9 cellular contexts compared by ENCODE assay signal in the genomic region with DNA sequence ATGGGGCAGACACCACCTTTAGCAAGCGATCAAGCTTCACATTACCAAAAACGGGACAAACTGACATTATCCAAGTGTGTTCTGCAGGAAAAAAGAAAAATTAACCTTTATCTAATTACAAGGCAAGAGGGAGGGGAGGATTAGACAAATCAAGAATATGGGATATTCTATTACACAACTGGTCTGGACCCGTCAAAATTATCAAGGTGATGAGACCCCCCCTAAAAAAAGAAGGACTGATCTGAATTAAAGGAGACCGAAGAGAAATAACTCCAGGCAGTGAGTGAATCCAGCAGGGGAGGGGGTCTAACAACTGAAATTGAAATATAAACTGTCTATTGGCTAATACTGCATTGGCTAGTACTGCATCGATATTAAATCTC. TPM values are rescaled to one million over a fixed set of nuclear protein-coding genes. Genes with fewer than 3 reads are reported as not detected.
DNase-seq lines count a peak whose midpoint lies in the region; ATAC-seq, FAIRE-seq and TF ChIP-seq lines count a peak whose summit lies in the region.
"Had no signal": no experiment of that assay in that cellular context is flagged by ENCODE, and none has a peak within 500 bp of the region (broad histone marks: within the 10 kb centered on the region; RNA-seq: fewer than 3 reads in every experiment).

No MANE protein-coding gene starts in this region.

- no peak for TF ChIP-seq CTCF in adrenal gland (IDR thresholded peaks at IDR 0.05)
- no peak for TF ChIP-seq CTCF in HepG2 (CRISPR knock-in tag; IDR thresholded peaks at IDR 0.05)

- H3K36me3 ChIP-seq in adrenal gland (replicated peaks in 1 of 2) (peaks cover 0 to 11% of the 10 kb centered on the region in 2 donors), HepG2 (replicated peaks in 1 of 2; ENCODE audit: control insufficient read depth in 1 of 2, insufficient read depth in 2 of 2, low read length in 2 of 2) (peaks cover 3 to 10% of the 10 kb centered on the region in 2 experiments), thymus (ENCODE audit: control insufficient read depth, insufficient read depth) (peaks cover 12% of the 10 kb centered on the region)

- H3K79me2 ChIP-seq in HepG2 (ENCODE audit: insufficient read depth, low read length), result no peaks in the 10 kb centered on the region

- H3K4me3 Mint-ChIP-seq in activated CD4-positive, alpha-beta T cell treated with anti-CD3 and anti-CD28 coated beads, Interleukin-2, amount 10 ng/mL, durations not matched to agents 7 days and 5 days, result peak overlapping the region; percentile 81

- no peak for DNase-seq in activated CD4-positive, alpha-beta T cell treated with anti-CD3 and anti-CD28 coated beads, Interleukin-2, amount 10 ng/mL, durations not matched to agents 7 days and 5 days
- DNase-seq in activated CD4-positive, alpha-beta T cell treated with anti-CD3 and anti-CD28 coated beads for 4 hours, result no peak
- DNase-seq in adrenal gland (peak in 2 of 7 donors; percentile 11 to 12), HepG2 (ENCODE audit: low spot score) (no peak), epidermal melanocyte (ENCODE audit: insufficient read length, low spot score) (no peak)
- DNase-seq in activated CD4-positive, alpha-beta T cell treated with anti-CD3 and anti-CD28 coated beads, Interleukin-2, amount 50 U/mL, for 4 hours, result no peak

- H3K4me2 ChIP-seq in HepG2 (ENCODE audit: low read depth, low read length), result peak overlapping the region; percentile 89

- in situ Hi-C loops in HepG2 (cut with HindIII; ENCODE audit: extremely low pct_ligation_motif_present, low pct_unique_long_range_greater_than_20kb), result loop anchor here (5.0 kb wide), 1 partner anchor 179 kb away; no protein-coding TSS in a partner anchor

- peaks cover 22% of the 10 kb centered on the region for H3K36me3 Mint-ChIP-seq in activated CD4-positive, alpha-beta T cell treated with anti-CD3 and anti-CD28 coated beads, Interleukin-2, amount 10 ng/mL, durations not matched to agents 7 days and 5 days (ENCODE audit: low read depth)

- TF ChIP-seq POLR2A in adrenal gland (IDR thresholded peaks at IDR 0.05) (no peak), HepG2 (IDR thresholded peaks at IDR 0.05; ENCODE audit: insufficient read depth in 1 of 2, low read depth in 2 of 2, low read length in 2 of 2) (no peak)

- CTCF ChIA-PET in activated CD4-positive, alpha-beta T cell treated with anti-CD3 and anti-CD28 coated beads, Interleukin-2, amount 10 ng/mL, durations not matched to agents 7 days and 5 days (lab: Charles Lee), result interaction anchor here (1.4 to 1.7 kb wide), 3 partner anchors 9 to 232 kb away, joined by 3 to 7 read pairs (median 5); no protein-coding TSS in a partner anchor
- CTCF ChIA-PET in HepG2 (lab: Yijun Ruan, JAX; ENCODE audit: low intra/inter-chr PET ratio, low total read pairs), result no interaction called here

- WGBS in adrenal gland, 4 donors, result 24 to 30% (median 27%) methylated on average over 5 of the region's 5 CpGs
- 22% methylated on average over 5 of the region's 5 CpGs for WGBS in HepG2 (ENCODE audit: low lambda C conversion rate)
- WGBS in thymus, result 45% methylated on average over 5 of the region's 5 CpGs

- H3K4me1 Mint-ChIP-seq in activated CD4-positive, alpha-beta T cell treated with anti-CD3 and anti-CD28 coated beads, Interleukin-2, amount 10 ng/mL, durations not matched to agents 7 days and 5 days, result peaks cover 54% of the 10 kb centered on the region

- no peaks in the 10 kb centered on the region for H4K20me1 ChIP-seq in HepG2 (ENCODE audit: insufficient read depth, low read length)

- TF ChIP-seq EP300 in HepG2 (IDR thresholded peaks at IDR 0.05; ENCODE audit: low read depth in 2 of 2, low read length in 2 of 2) (no peak), HepG2 (CRISPR knock-in tag; IDR thresholded peaks at IDR 0.05; ENCODE audit: borderline replicate concordance) (no peak)

- FAIRE-seq in HepG2 (lab: Jason Lieb, UNC), result no peak
- FAIRE-seq: D721Med had no signal

- no TSS peak for BruUV-seq in HepG2 (replicated peaks; lab: Mats Ljungman, UMichigan)

- peak overlapping the region; percentile 98 for H3K27ac Mint-ChIP-seq in activated CD4-positive, alpha-beta T cell treated with anti-CD3 and anti-CD28 coated beads, Interleukin-2, amount 10 ng/mL, durations not matched to agents 7 days and 5 days

- H3K9me3 Mint-ChIP-seq in activated CD4-positive, alpha-beta T cell treated with anti-CD3 and anti-CD28 coated beads, Interleukin-2, amount 10 ng/mL, durations not matched to agents 7 days and 5 days, result no peaks in the 10 kb centered on the region

- H3K27ac ChIP-seq in adrenal gland, result peak overlapping the region; percentile 55 to 100 (median 98)
- H3K27ac ChIP-seq in HepG2 (ENCODE audit: extremely low read length, insufficient read depth, low read length), result peak overlapping the region; percentile 94
- peak overlapping the region; percentile 99 for H3K27ac ChIP-seq in thymus (ENCODE audit: low read depth)

- H3K4me3 ChIP-seq in adrenal gland (peak overlapping the region in 1 of 4 donors; percentile 61), HepG2 (replicated peaks in 1 of 3; ENCODE audit: insufficient read depth in 1 of 3, low read depth in 2 of 3, low read length in 3 of 3) (peak overlapping the region; percentile 62 to 77 (median 74)), thymus (ENCODE audit: low read length) (peak overlapping the region; percentile 71)

- H3K27me3 ChIP-seq in adrenal gland (no peaks in the 10 kb centered on the region), HepG2 (ENCODE audit: control insufficient read depth in 1 of 2, insufficient read depth in 2 of 2, low read length in 2 of 2) (no peaks in the 10 kb centered on the region; a peak in 1 of 5 replicates), thymus (ENCODE audit: control insufficient read depth, insufficient read depth) (no peaks in the 10 kb centered on the region)

- POLR2A ChIA-PET in activated CD4-positive, alpha-beta T cell treated with anti-CD3 and anti-CD28 coated beads, Interleukin-2, amount 10 ng/mL, durations not matched to agents 7 days and 5 days (lab: Charles Lee), result no interaction called here
- POLR2A ChIA-PET in HepG2 (lab: Yijun Ruan, JAX), result interaction anchor here (0.8 to 2.2 kb wide), 27 partner anchors 11 to 513 kb away, joined by 3 to 31 read pairs (median 5); a partner anchor contains a TSS

- H3K9ac ChIP-seq in HepG2 (ENCODE audit: insufficient read depth, low read depth, low read length), result peak overlapping the region; percentile 95

- peak overlapping the region; percentile 57 for H2AFZ ChIP-seq in HepG2 (ENCODE audit: low read length)

- H3K4me1 ChIP-seq in adrenal gland (replicated peaks in 1 of 2) (peaks cover 17 to 33% of the 10 kb centered on the region in 2 donors), HepG2 (ENCODE audit: insufficient read depth, low read length) (peaks cover 37% of the 10 kb centered on the region), thymus (ENCODE audit: control insufficient read depth, insufficient read depth, low read length) (peaks cover 7% of the 10 kb centered on the region)

- ATAC-seq in HepG2 (no peak), GM21576 (IDR thresholded peaks at IDR 0.05; ENCODE audit: unreplicated experiment) (no peak)

- no peaks in the 10 kb centered on the region for H3K9me3 ChIP-seq in adrenal gland (replicated peaks in 1 of 3)
- H3K9me3 ChIP-seq in HepG2 (ENCODE audit: low read length), result no peaks in the 10 kb centered on the region
- H3K9me3 ChIP-seq in thymus (ENCODE audit: control insufficient read depth), result no peaks in the 10 kb centered on the region

- intact Hi-C loops in adrenal gland (cut with DNase I) (no loop called here), HepG2 (cut with micrococcal nuclease; ENCODE audit: unreplicated experiment) (no loop called here)

- TF ChIP-seq RAD21 in HepG2 (CRISPR knock-in tag; IDR thresholded peaks at IDR 0.05), result no peak

- no peaks in the 10 kb centered on the region for H3K27me3 Mint-ChIP-seq in activated CD4-positive, alpha-beta T cell treated with anti-CD3 and anti-CD28 coated beads, Interleukin-2, amount 10 ng/mL, durations not matched to agents 7 days and 5 days

RNA-seq across cellular contexts. Expression of a gene that starts 0.4 kb away (rescaled TPM):
- 10 to 100 TPM; 26.3 to 28.7 TPM for total RNA-seq in activated CD4-positive, alpha-beta T cell treated with anti-CD3 and anti-CD28 coated beads, Interleukin-2, amount 10 ng/mL, durations not matched to agents 7 days and 5 days
- total RNA-seq in adrenal gland (10 to 100 TPM; 22.5 to 75.1 (median 53.8) TPM), HepG2 (2016; rRNA removed; fragmentation: Illumina TruSeq; extraction: Trizol) (70.4 and 85.8 TPM in 2 replicates)
- polyA plus RNA-seq in adrenal gland (10 to 100 TPM; 65.4 to 91.8 (median 87.0) TPM), HepG2 (2011; rRNA removed) (53.5 and 53.9 TPM in 2 replicates), thymus (39.7 TPM)
- 16.4 and 18.5 TPM in 2 replicates for total RNA-seq in HepG2 (2016; cell fraction: cytosol; rRNA removed; fragmentation: Illumina TruSeq; extraction: Trizol; ENCODE audit: low read depth)
- 72.4 and 82.8 TPM in 2 replicates for total RNA-seq in HepG2 (2016; cell fraction: insoluble cytoplasmic fraction; rRNA removed; fragmentation: Illumina TruSeq; extraction: Trizol)
- 22.6 and 30.6 TPM in 2 replicates for total RNA-seq in HepG2 (2016; cell fraction: membrane; rRNA removed; fragmentation: Illumina TruSeq; extraction: Trizol)
- 19.6 and 33.1 TPM in 2 replicates for total RNA-seq in HepG2 (2016; cell fraction: nucleus; rRNA removed; fragmentation: Illumina TruSeq; extraction: Trizol)
- polyA plus RNA-seq in HepG2 (2011; cell fraction: cytosol; rRNA removed), result 62.7 and 64.9 TPM in 2 replicates
- polyA plus RNA-seq in HepG2 (2011; cell fraction: nucleus; rRNA removed), result 24.6 and 28.0 TPM in 2 replicates
- polyA plus RNA-seq in HepG2 (2012), result 50.9 and 51.9 TPM in 2 replicates
- polyA plus RNA-seq in HepG2 (2016; cell fraction: cytosol; fragmentation: Illumina TruSeq; extraction: Trizol; ENCODE audit: low read depth), result 11.7 and 13.3 TPM in 2 replicates
- polyA plus RNA-seq in HepG2 (2016; cell fraction: insoluble cytoplasmic fraction; fragmentation: Illumina TruSeq; extraction: Trizol; ENCODE audit: low read depth), result 83.5 and 86.0 TPM in 2 replicates
- 23.4 and 24.0 TPM in 2 replicates for polyA plus RNA-seq in HepG2 (2016; cell fraction: membrane; fragmentation: Illumina TruSeq; extraction: Trizol; ENCODE audit: low read depth)
- polyA plus RNA-seq in HepG2 (2016; cell fraction: nucleus; fragmentation: Illumina TruSeq; extraction: Trizol; ENCODE audit: insufficient read depth, low read depth), result 45.2 and 55.4 TPM in 2 replicates
- polyA minus RNA-seq in HepG2 (2011; rRNA and poly(A)+ RNA removed; ENCODE audit: low replicate concordance), result 26.5 and 26.6 TPM in 2 replicates
- polyA minus RNA-seq in HepG2 (2011; cell fraction: cytosol; rRNA and poly(A)+ RNA removed), result 21.1 and 23.4 TPM in 2 replicates
- 14.0 and 17.6 TPM in 2 replicates for polyA minus RNA-seq in HepG2 (2011; cell fraction: nucleus; rRNA and poly(A)+ RNA removed)

RNA-seq across cellular contexts. Expression of a gene that starts 48.5 kb away (rescaled TPM):
- total RNA-seq in activated CD4-positive, alpha-beta T cell treated with anti-CD3 and anti-CD28 coated beads, Interleukin-2, amount 10 ng/mL, durations not matched to agents 7 days and 5 days, result not detected
- total RNA-seq in adrenal gland (under 1 TPM in 1 of 8 donors, not detected in 7; 0.36 TPM), HepG2 (2016; rRNA removed; fragmentation: Illumina TruSeq; extraction: Trizol) (not detected in 2 replicates)
- polyA plus RNA-seq in adrenal gland (under 1 TPM in 2 of 3 donors, not detected in 1; 0.34 to 0.88 TPM), HepG2 (2011; rRNA removed) (0.16 and 0.25 TPM in 2 replicates), thymus (0.71 TPM)
- total RNA-seq in HepG2 (2016; cell fraction: cytosol; rRNA removed; fragmentation: Illumina TruSeq; extraction: Trizol; ENCODE audit: low read depth), result not detected in 2 replicates
- not detected in 2 replicates for total RNA-seq in HepG2 (2016; cell fraction: insoluble cytoplasmic fraction; rRNA removed; fragmentation: Illumina TruSeq; extraction: Trizol)
- not detected in 2 replicates for total RNA-seq in HepG2 (2016; cell fraction: membrane; rRNA removed; fragmentation: Illumina TruSeq; extraction: Trizol)
- not detected in 2 replicates for total RNA-seq in HepG2 (2016; cell fraction: nucleus; rRNA removed; fragmentation: Illumina TruSeq; extraction: Trizol)
- polyA plus RNA-seq in HepG2 (2011; cell fraction: cytosol; rRNA removed), result 0.08 TPM in 1 of 2 replicates, not detected in the other
- 0.12 and 0.16 TPM in 2 replicates for polyA plus RNA-seq in HepG2 (2011; cell fraction: nucleus; rRNA removed)
- 0.39 and 0.84 TPM in 2 replicates for polyA plus RNA-seq in HepG2 (2012)
- polyA plus RNA-seq in HepG2 (2016; cell fraction: cytosol; fragmentation: Illumina TruSeq; extraction: Trizol; ENCODE audit: low read depth), result not detected in 2 replicates
- not detected in 2 replicates for polyA plus RNA-seq in HepG2 (2016; cell fraction: insoluble cytoplasmic fraction; fragmentation: Illumina TruSeq; extraction: Trizol; ENCODE audit: low read depth)
- polyA plus RNA-seq in HepG2 (2016; cell fraction: membrane; fragmentation: Illumina TruSeq; extraction: Trizol; ENCODE audit: low read depth), result not detected in 2 replicates
- not detected in 2 replicates for polyA plus RNA-seq in HepG2 (2016; cell fraction: nucleus; fragmentation: Illumina TruSeq; extraction: Trizol; ENCODE audit: insufficient read depth, low read depth)
- polyA minus RNA-seq in HepG2 (2011; rRNA and poly(A)+ RNA removed; ENCODE audit: low replicate concordance), result not detected in 2 replicates
- polyA minus RNA-seq in HepG2 (2011; cell fraction: cytosol; rRNA and poly(A)+ RNA removed), result not detected in 2 replicates
- 0.64 and 1.2 TPM in 2 replicates for polyA minus RNA-seq in HepG2 (2011; cell fraction: nucleus; rRNA and poly(A)+ RNA removed)
